ENCODE assay signal across 14 cellular contexts in genomic region chr13:41785402-41786142, GRCh38.
"Had no signal": no experiment of that assay in that cellular context is flagged by ENCODE, and none has a peak within 500 bp of the region (broad histone marks: within the 10 kb centered on the region; RNA-seq: fewer than 3 reads in every experiment).

No MANE protein-coding gene starts in this region.

- H3K27ac ChIP-seq: brain microvascular endothelial cell, gastrocnemius medialis, testis, upper lobe of left lung had no signal

- FAIRE-seq: keratinocyte, small intestine had no signal

- H3K9me3 ChIP-seq: gastrocnemius medialis, right atrium auricular region, testis, upper lobe of left lung had no signal

- DNase-seq: activated CD4-positive, alpha-beta T cell treated with anti-CD3 and anti-CD28 coated beads, Interleukin-2, amount 10 ng/mL, durations not matched to agents 7 days and 5 days; activated CD8-positive, alpha-beta memory T cell treated with anti-CD3 and anti-CD28 coated beads for 24 hours; activated gamma-delta T cell treated with Interleukin-2 at 50 U/mL for 16 hours; activated naive CD8-positive, alpha-beta T cell treated with anti-CD3 and anti-CD28 coated beads for 36 hours; anterior cingulate cortex; brain microvascular endothelial cell; cerebellar nuclear complex; gastrocnemius medialis; occipital lobe; small intestine; testis; upper lobe of left lung had no signal

- H3K4me3 ChIP-seq: gastrocnemius medialis, right atrium auricular region, testis, upper lobe of left lung had no signal

- H3K4me1 ChIP-seq: testis had no signal

- H3K36me3 ChIP-seq: brain microvascular endothelial cell, gastrocnemius medialis, right atrium auricular region, upper lobe of left lung had no signal

- H3K27me3 ChIP-seq: brain microvascular endothelial cell, gastrocnemius medialis, right atrium auricular region, testis, upper lobe of left lung had no signal

- ATAC-seq: gastrocnemius medialis had no signal
